Comparison of ENCODE assay signal across 1 cellular context in the genomic region with DNA sequence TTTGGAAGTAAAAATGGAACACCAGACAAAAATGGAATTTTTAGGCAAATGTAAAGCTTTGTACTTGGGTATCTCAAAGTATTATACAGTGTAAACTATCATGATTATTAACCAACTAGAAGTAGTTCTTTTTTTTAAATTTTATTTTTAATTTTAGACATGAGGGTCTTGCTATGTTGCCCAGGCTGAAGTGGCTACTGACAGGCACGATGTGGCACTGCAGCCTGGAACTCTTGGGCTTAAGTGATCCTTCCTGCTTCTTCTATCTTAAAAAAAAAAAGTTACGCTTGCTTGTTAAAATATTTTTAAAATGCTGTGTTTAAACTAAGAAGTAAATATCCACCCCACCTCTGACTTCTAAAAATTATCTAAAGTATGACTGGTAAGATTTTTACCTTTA.
TF ChIP-seq lines count a peak whose summit lies in the region.

No MANE protein-coding gene starts in this region.

TF ChIP-seq in GM12878, 131 proteins besides CTCF, POLR2A, EP300 and RAD21 (continued from another document):
- TF ChIP-seq ZNF622 (IDR thresholded peaks at IDR 0.05) (no peak), FOS (IDR thresholded peaks at IDR 0.05; ENCODE audit: borderline replicate concordance, extremely low read depth, insufficient read length) (no peak), PAX5 (IDR thresholded peaks at IDR 0.05; ENCODE audit: borderline replicate concordance, low read depth, low read length) (no peak), BRCA1 (IDR thresholded peaks at IDR 0.05; ENCODE audit: low read depth, low read length) (no peak)
